Comparison of ENCODE assay signal across 1 cellular context in the genomic region with DNA sequence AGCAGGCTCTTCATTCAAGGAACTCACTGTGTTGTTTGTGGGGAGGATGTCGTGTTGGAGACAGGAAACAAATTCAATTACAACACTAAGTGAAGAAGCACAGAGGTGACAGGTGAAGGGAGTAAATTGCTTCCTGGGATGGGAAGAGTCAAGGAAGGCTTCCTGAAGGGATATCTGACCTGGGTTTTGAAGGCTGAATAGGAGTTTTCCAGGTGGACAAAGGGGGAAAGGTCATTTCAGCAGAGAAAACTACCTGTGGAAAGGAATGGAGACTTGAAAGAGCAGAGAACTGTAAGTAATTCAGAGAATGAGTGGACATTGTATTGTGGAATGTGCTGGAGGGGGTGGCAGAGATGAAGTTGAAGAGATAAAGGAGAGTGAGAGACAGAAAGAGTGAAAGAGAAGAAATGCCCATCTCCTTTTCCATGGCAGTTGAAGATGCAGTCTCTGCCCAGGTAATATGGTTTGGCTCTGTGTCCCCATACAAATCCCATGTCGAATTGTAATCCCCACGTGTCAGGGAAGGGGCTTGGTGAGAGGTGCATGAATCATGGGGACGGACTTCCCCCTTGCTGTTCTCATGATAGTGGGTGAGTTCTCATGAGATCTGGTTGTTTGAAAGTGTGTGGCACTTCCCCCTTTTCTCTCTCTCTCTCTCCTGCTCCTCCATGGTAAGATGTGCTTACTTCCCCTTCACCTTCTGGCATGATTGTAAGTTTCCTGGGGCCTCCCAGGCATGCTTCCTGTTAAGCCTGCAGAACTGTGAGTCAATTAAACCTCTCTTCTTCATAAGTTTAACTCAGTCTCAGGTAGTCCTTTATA.
TF ChIP-seq lines count a peak whose summit lies in the region.

No MANE protein-coding gene starts in this region.

TF ChIP-seq in A549, 52 proteins besides CTCF, POLR2A, EP300 and RAD21 (continued from another document):
- TF ChIP-seq ATOH8 (CRISPR knock-in tag; IDR thresholded peaks at IDR 0.05; ENCODE audit: low read depth), result no peak
- no peak for TF ChIP-seq HOXB13 (CRISPR knock-in tag; IDR thresholded peaks at IDR 0.05; ENCODE audit: low read depth)
TF ChIP-seq in A549: peak in this region for 0.
